ENCODE assay signal across 7 cellular contexts in genomic region chr3:32045091-32045964, GRCh38.
DNase-seq lines count a peak whose midpoint lies in the region; ATAC-seq and TF ChIP-seq lines count a peak whose summit lies in the region.

No MANE protein-coding gene starts in this region.

- no peaks in the 10 kb centered on the region for H3K4me1 Mint-ChIP-seq in activated CD8-positive, alpha-beta T cell treated with anti-CD3 and anti-CD28 coated beads for 36 hours (ENCODE audit: low read depth)

- CTCF ChIA-PET in activated CD8-positive, alpha-beta T cell treated with anti-CD3 and anti-CD28 coated beads for 36 hours (lab: Charles Lee) = interaction anchor here (0.9 to 1.3 kb wide), 2 partner anchors 26 to 37 kb away, joined by 3 to 7 read pairs; no protein-coding TSS in a partner anchor

- TF ChIP-seq CTCF in astrocyte of the cerebellum (IDR thresholded peaks at IDR 0.05; ENCODE audit: low read depth, low read length, missing control alignments) = no peak
- no peak for TF ChIP-seq CTCF in activated CD8-positive, alpha-beta T cell treated with anti-CD3 and anti-CD28 coated beads for 36 hours (IDR thresholded peaks at IDR 0.05)

- DNase-seq in NCI-H1092 treated with DMSO at 0.1 percent for 48 hours (lab: John Stamatoyannopoulos, UW) = peak; percentile 76
- DNase-seq in astrocyte of the cerebellum (ENCODE audit: low read depth) = peak; percentile 60
- DNase-seq in kidney tubule cell (ENCODE audit: low spot score) = peak; percentile 33
- DNase-seq in ureter (ENCODE audit: low spot score) = peak; percentile 48
- DNase-seq in activated CD4-positive, alpha-beta T cell treated with anti-CD3 and anti-CD28 coated beads for 1 hour = no peak
- DNase-seq in activated CD8-positive, alpha-beta T cell treated with anti-CD3 and anti-CD28 coated beads for 36 hours = no peak
- DNase-seq in activated CD4-positive, alpha-beta T cell treated with anti-CD3 and anti-CD28 coated beads, Interleukin-2, amount 50 U/mL, for 4 hours = no peak

- H3K4me3 ChIP-seq in astrocyte of the cerebellum (ENCODE audit: low read depth, low read length) = no peak overlapping the region

- in situ Hi-C loops in astrocyte of the cerebellum (cut with HindIII; ENCODE audit: low sequenced_read_pairs) = no loop called here

- no peak overlapping the region for H3K4me3 Mint-ChIP-seq in activated CD8-positive, alpha-beta T cell treated with anti-CD3 and anti-CD28 coated beads for 36 hours

- H3K27ac Mint-ChIP-seq in activated CD8-positive, alpha-beta T cell treated with anti-CD3 and anti-CD28 coated beads for 36 hours = no peak overlapping the region

- intact Hi-C loops in activated CD8-positive, alpha-beta T cell treated with anti-CD3 and anti-CD28 coated beads for 36 hours (cut with micrococcal nuclease) = no loop called here

- POLR2A ChIA-PET in activated CD8-positive, alpha-beta T cell treated with anti-CD3 and anti-CD28 coated beads for 36 hours (lab: Charles Lee) = no interaction called here

- peaks cover 21% of the 10 kb centered on the region for H3K9me3 Mint-ChIP-seq in activated CD8-positive, alpha-beta T cell treated with anti-CD3 and anti-CD28 coated beads for 36 hours

- no peak for ATAC-seq in activated CD8-positive, alpha-beta T cell treated with anti-CD3 and anti-CD28 coated beads for 36 hours

- no peaks in the 10 kb centered on the region for H3K36me3 Mint-ChIP-seq in activated CD8-positive, alpha-beta T cell treated with anti-CD3 and anti-CD28 coated beads for 36 hours (ENCODE audit: low read depth)

- H3K27me3 Mint-ChIP-seq in activated CD8-positive, alpha-beta T cell treated with anti-CD3 and anti-CD28 coated beads for 36 hours = no peaks in the 10 kb centered on the region

Comparison
In these comparisons a context has a peak if more than half of its experiments do, and no peak if none do; other contexts are left out.
1. DNase-seq: peak in NCI-H1092 treated with DMSO at 0.1 percent for 48 hours (single experiment), astrocyte of the cerebellum (single experiment), kidney tubule cell (single experiment) and ureter (single experiment); none in activated CD4-positive, alpha-beta T cell treated with anti-CD3 and anti-CD28 coated beads for 1 hour (single experiment), activated CD8-positive, alpha-beta T cell treated with anti-CD3 and anti-CD28 coated beads for 36 hours (single experiment) and activated CD4-positive, alpha-beta T cell treated with anti-CD3 and anti-CD28 coated beads, Interleukin-2, amount 50 U/mL, for 4 hours (0 of 2).